ENCODE assay signal across 8 cellular contexts in the genomic region with DNA sequence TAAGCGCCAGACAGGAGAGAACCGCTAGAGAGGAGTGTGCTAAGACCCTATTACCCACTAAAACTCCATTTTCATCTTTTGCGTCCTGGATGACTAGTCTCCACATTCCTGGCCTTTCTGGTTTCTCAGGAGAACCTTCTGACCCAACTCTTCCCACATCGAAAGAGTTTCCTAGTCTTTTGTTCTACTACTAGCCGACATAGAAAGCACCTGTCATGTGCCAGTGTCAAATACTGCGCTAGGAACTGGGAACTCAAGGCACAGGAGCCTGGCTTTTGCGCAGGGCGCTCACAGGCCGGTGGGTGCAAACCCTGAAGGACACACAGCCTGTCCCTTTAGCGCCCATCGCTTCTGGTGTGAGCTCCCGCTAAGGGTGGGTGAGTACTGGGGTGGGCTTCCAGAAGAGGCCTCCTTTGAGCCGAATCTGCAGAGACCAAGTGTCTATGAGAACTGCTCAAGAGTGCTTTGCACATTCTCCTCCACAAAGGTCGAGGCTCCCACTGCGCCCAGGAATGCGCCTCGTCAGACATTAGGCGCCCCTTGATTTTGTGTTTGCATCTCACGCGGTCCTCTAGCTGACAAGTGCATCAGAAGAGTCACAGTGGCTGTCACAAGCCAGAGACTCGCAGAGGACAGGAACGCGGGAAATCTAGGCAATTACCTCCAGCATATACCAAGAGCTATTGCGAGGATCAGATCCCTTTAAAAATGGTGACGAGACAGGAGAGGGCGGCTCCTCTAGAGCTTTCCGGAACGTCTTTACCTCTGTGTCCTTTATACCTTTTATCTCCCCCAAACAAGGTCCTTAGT. TPM values are rescaled to one million over a fixed set of nuclear protein-coding genes. Genes with fewer than 3 reads are reported as not detected.
DNase-seq lines count a peak whose midpoint lies in the region; ATAC-seq and TF ChIP-seq lines count a peak whose summit lies in the region.

No MANE protein-coding gene starts in this region.

- H3K4me1 ChIP-seq in heart left ventricle = peaks cover 0 to 77% (median 52%) of the 10 kb centered on the region in 12 donors
- H3K4me1 ChIP-seq in OCI-LY3 (ENCODE audit: low read length) = peaks cover 35% of the 10 kb centered on the region

- peak overlapping the region; percentile 36 to 80 (median 55) for H3K27ac Mint-ChIP-seq in nephron

- no peaks in the 10 kb centered on the region for H3K9me3 Mint-ChIP-seq in nephron

- 0 out of 2 replicates have a peak, but pooled peaks cover 4% of the 10 kb centered on the region for H4K20me1 ChIP-seq in OCI-LY3 (ENCODE audit: insufficient read depth, low read length)

- peaks cover 32% of the 10 kb centered on the region for H3K4me1 Mint-ChIP-seq in nephron

- H3K36me3 Mint-ChIP-seq in nephron (ENCODE audit: low read depth) = peaks cover 15% of the 10 kb centered on the region

- peak overlapping the region in 11 of 12 donors; percentile 64 to 99 (median 93) for H3K4me3 ChIP-seq in heart left ventricle
- peak overlapping the region; percentile 79 for H3K4me3 ChIP-seq in OCI-LY3 (ENCODE audit: low read length)
- H3K4me3 ChIP-seq in coronary artery = peak overlapping the region; percentile 95

- TF ChIP-seq CTCF in heart left ventricle (IDR thresholded peaks at IDR 0.05) (no peak), OCI-LY3 (IDR thresholded peaks at IDR 0.05; ENCODE audit: low read depth, low read length) (no peak), coronary artery (IDR thresholded peaks at IDR 0.05) (no peak), nephron (IDR thresholded peaks at IDR 0.05; ENCODE audit: unreplicated experiment in 3 of 3) (no peak), GM10266 (IDR thresholded peaks at IDR 0.05; ENCODE audit: control insufficient read depth, insufficient read depth, low read depth, missing control alignments) (no peak)

- ATAC-seq in heart left ventricle (no peak), GM21619 (IDR thresholded peaks at IDR 0.05; ENCODE audit: unreplicated experiment) (no peak), GM21515 (IDR thresholded peaks at IDR 0.05; ENCODE audit: unreplicated experiment) (no peak)

- peaks cover 48% of the 10 kb centered on the region for H3K79me2 ChIP-seq in OCI-LY3 (ENCODE audit: low read length)

- H3K27ac ChIP-seq in heart left ventricle (peak overlapping the region; percentile 87 to 99 (median 96)), OCI-LY3 (ENCODE audit: low read length) (no peak overlapping the region), coronary artery (peak overlapping the region; percentile 81 to 89)

- DNase-seq in heart left ventricle (peak in 2 of 5 donors; percentile 22 to 52), cardiac septum (ENCODE audit: low spot score) (no peak), coronary artery (ENCODE audit: low spot score) (peak; percentile 75), GM10266 (ENCODE audit: extremely low spot score) (no peak)

- H3K36me3 ChIP-seq in heart left ventricle = peaks cover 0 to 18% (median 13%) of the 10 kb centered on the region in 9 donors
- H3K36me3 ChIP-seq in OCI-LY3 (replicated peaks; ENCODE audit: low read depth, low read length) = peaks cover 12% of the 10 kb centered on the region

- TF ChIP-seq POLR2A in heart left ventricle (IDR thresholded peaks at IDR 0.05) = no peak

- peak overlapping the region; percentile 93 to 95 (median 93) for H3K4me3 Mint-ChIP-seq in nephron

- H3K27me3 ChIP-seq in heart left ventricle = peaks cover 0 to 27% (median 0%) of the 10 kb centered on the region in 9 donors
- H3K27me3 ChIP-seq in OCI-LY3 (ENCODE audit: low read depth, low read length) = no peaks in the 10 kb centered on the region

- intact Hi-C loops in heart left ventricle (cut with DNase I) = loop anchor here in 3 of 10 donors (5.0 kb wide), 4 partner anchors 47 to 402 kb away; a partner anchor contains a TSS
- intact Hi-C loops in cardiac septum (cut with DNase I) = loop anchor here (2.0 kb wide), 2 partner anchors 20 to 48 kb away; a partner anchor contains a TSS

- no peak overlapping the region for H2AFZ ChIP-seq in OCI-LY3 (ENCODE audit: low read depth, low read length)

- H3K4me2 ChIP-seq in OCI-LY3 (ENCODE audit: low read length) = peak overlapping the region; percentile 99

- H3K9me3 ChIP-seq in heart left ventricle (no peaks in the 10 kb centered on the region), OCI-LY3 (ENCODE audit: insufficient read depth, low read length) (no peaks in the 10 kb centered on the region)

- H3K27me3 Mint-ChIP-seq in nephron (ENCODE audit: low read depth) = no peaks in the 10 kb centered on the region

- WGBS in heart left ventricle, 4 donors = 27 to 40% (median 35%) methylated on average over 28 of the region's 28 CpGs

- peak overlapping the region; percentile 89 for H3K9ac ChIP-seq in OCI-LY3 (ENCODE audit: low read length)

RNA-seq across cellular contexts. Expression of a gene that starts 2.0 kb away (rescaled TPM):
- total RNA-seq in heart left ventricle (100 to 1,000 TPM; 145 to 305 (median 194) TPM), cardiac septum (141 TPM)
- 100 to 1,000 TPM; 298 to 304 TPM for polyA plus RNA-seq in heart left ventricle

RNA-seq across cellular contexts. Expression of a gene that starts 2.4 kb away (rescaled TPM):
- 10 to 100 TPM in 7 of 9 donors, 1 to 10 TPM in 2; 3.8 to 26.3 (median 21.9) TPM for total RNA-seq in heart left ventricle
- 10 to 100 TPM; 16.5 to 33.6 TPM for polyA plus RNA-seq in heart left ventricle
- total RNA-seq in cardiac septum = 29.3 TPM

RNA-seq across cellular contexts. Expression of a gene that starts 20.4 kb away (rescaled TPM):
- 10 to 100 TPM; 21.2 to 80.3 (median 65.4) TPM for total RNA-seq in heart left ventricle
- 10 to 100 TPM; 61.4 to 65.1 TPM for polyA plus RNA-seq in heart left ventricle
- total RNA-seq in cardiac septum = 67.1 TPM

RNA-seq across cellular contexts. Expression of a gene that starts 45.4 kb away (rescaled TPM):
- total RNA-seq in heart left ventricle (10 to 100 TPM; 43.6 to 91.3 (median 68.3) TPM), cardiac septum (92.2 TPM)
- polyA plus RNA-seq in heart left ventricle = 10 to 100 TPM; 35.2 to 71.1 TPM

RNA-seq across cellular contexts. Expression of a gene that starts 48.8 kb away (rescaled TPM):
- total RNA-seq in heart left ventricle (10 to 100 TPM; 39.4 to 55.0 (median 48.5) TPM), cardiac septum (48.4 TPM)
- 10 to 100 TPM; 23.3 to 38.9 TPM for polyA plus RNA-seq in heart left ventricle
